Comparison of ENCODE assay signal across 8 cellular contexts in the genomic region with DNA sequence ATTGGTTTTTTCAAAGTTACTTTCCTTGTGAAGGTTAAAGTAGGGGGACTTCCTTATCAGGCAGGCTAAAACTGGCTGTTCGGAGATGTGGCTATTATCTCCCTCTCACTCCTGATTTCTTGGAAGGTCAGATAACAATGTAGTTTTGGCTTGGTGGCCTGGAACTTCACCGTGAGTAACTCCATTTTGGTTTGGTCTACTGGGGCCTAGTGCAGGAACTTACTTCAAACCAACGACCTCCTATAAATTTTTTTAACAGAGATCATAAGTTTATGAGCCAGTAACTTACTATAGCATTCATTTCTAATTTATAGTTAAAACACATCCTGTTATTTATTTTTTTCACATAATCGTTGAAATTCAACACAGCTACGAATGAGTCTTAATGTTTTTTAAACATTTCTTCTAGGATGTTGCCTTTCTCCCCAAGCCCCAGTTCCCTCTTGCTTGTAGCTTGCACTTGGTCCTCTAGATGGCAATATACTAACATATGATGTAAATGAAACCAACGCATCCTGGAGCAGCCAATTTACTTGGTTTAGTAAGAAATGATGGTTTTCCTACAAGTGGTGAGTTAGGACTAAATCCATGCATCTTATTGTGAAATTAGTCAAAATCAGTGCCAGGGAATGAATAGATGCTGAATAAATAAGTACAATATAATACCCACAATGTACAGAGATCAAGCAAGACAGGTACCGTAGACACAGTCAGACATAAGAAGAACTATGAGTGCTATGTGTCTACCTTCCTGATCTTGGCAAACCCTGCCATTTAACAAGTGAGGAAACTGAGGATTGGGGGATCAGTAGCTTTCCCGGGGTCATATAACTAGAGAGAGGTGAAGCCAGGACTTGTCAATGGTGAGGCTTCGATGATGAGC. TPM values are rescaled to one million over a fixed set of nuclear protein-coding genes. Genes with fewer than 3 reads are reported as not detected.
DNase-seq lines count a peak whose midpoint lies in the region; TF ChIP-seq lines count a peak whose summit lies in the region.
"Not testable (repeated sequence)": the region's sequence is repeated elsewhere in the genome, so short reads cannot be mapped to it uniquely, and the experiment has no call there.

No MANE protein-coding gene starts in this region.

- not testable (repeated sequence) for H3K27ac ChIP-seq in PC-9

- H3K4me2 ChIP-seq in PC-9 = not testable (repeated sequence)

- intact Hi-C loops in PC-9 (cut with micrococcal nuclease; ENCODE audit: unreplicated experiment) = not testable (repeated sequence)

- DNase-seq in AG04449 (ENCODE audit: low read depth, low spot score) (peak; percentile 61), GM12864 (ENCODE audit: low read depth) (peak; percentile 47), NAMALWA (ENCODE audit: low spot score) (peak; percentile 73), PC-9 (peak; percentile 29 to 54), dermis microvascular lymphatic vessel endothelial cell (ENCODE audit: low read depth in 2 of 2) (peak; percentile 58 to 82), islet precursor cell (peak; percentile 75), renal cortical epithelial cell (ENCODE audit: low read depth) (peak; percentile 77)
- peak; percentile 38 for DNase-seq in activated CD4-positive, alpha-beta memory T cell treated with anti-CD3 and anti-CD28 coated beads, Interleukin-2, amount 10 ng/mL, durations not matched to agents 7 days and 5 days

- H3K4me3 Mint-ChIP-seq in activated CD4-positive, alpha-beta memory T cell treated with anti-CD3 and anti-CD28 coated beads, Interleukin-2, amount 10 ng/mL, durations not matched to agents 7 days and 5 days = not testable (repeated sequence)

- not testable (repeated sequence) for H3K4me1 ChIP-seq in PC-9 (replicated peaks; ENCODE audit: insufficient read depth)

- not testable (repeated sequence) for BruUV-seq in PC-9 (replicated peaks; lab: Mats Ljungman, UMichigan)

- not testable (repeated sequence) for H3K27ac Mint-ChIP-seq in activated CD4-positive, alpha-beta memory T cell treated with anti-CD3 and anti-CD28 coated beads, Interleukin-2, amount 10 ng/mL, durations not matched to agents 7 days and 5 days

- not testable (repeated sequence) for H3K36me3 ChIP-seq in PC-9 (ENCODE audit: low read depth)

- H3K9me3 ChIP-seq in PC-9 (ENCODE audit: insufficient read depth, low read depth) = not testable (repeated sequence)

- H3K36me3 Mint-ChIP-seq in activated CD4-positive, alpha-beta memory T cell treated with anti-CD3 and anti-CD28 coated beads, Interleukin-2, amount 10 ng/mL, durations not matched to agents 7 days and 5 days (ENCODE audit: low read depth) = not testable (repeated sequence)

- not testable (repeated sequence) for H3K4me1 Mint-ChIP-seq in activated CD4-positive, alpha-beta memory T cell treated with anti-CD3 and anti-CD28 coated beads, Interleukin-2, amount 10 ng/mL, durations not matched to agents 7 days and 5 days

- not testable (repeated sequence) for H3K27me3 ChIP-seq in PC-9 (ENCODE audit: insufficient read depth, low read depth)

- H3K9me2 ChIP-seq in PC-9 (ENCODE audit: insufficient read depth) = not testable (repeated sequence)

- not testable (repeated sequence) for H3F3A ChIP-seq in PC-9 (ENCODE audit: insufficient read depth, low read depth)

- H4K20me1 ChIP-seq in PC-9 (ENCODE audit: insufficient read depth) = not testable (repeated sequence)

- POLR2A ChIA-PET in AG04449 (lab: Yijun Ruan, JAX); PC-9 (lab: Charles Lee; ENCODE audit: unreplicated experiment); activated CD4-positive, alpha-beta memory T cell treated with anti-CD3 and anti-CD28 coated beads, Interleukin-2, amount 10 ng/mL, durations not matched to agents 7 days and 5 days (lab: Charles Lee): not testable (repeated sequence)

- not testable (repeated sequence) for H3K9me3 Mint-ChIP-seq in activated CD4-positive, alpha-beta memory T cell treated with anti-CD3 and anti-CD28 coated beads, Interleukin-2, amount 10 ng/mL, durations not matched to agents 7 days and 5 days

- not testable (repeated sequence) for H3K4me3 ChIP-seq in AG04449 (ENCODE audit: low read depth, low read length); GM12864 (ENCODE audit: low read depth, low read length); PC-9

- CTCF ChIA-PET in AG04449 (lab: Yijun Ruan, JAX) = interaction anchor here (0.7 to 1.2 kb wide), 2 partner anchors 141 to 146 kb away, joined by 3 to 4 read pairs; no protein-coding TSS in a partner anchor
- CTCF ChIA-PET in PC-9 (lab: Charles Lee) = not testable (repeated sequence)
- CTCF ChIA-PET in activated CD4-positive, alpha-beta memory T cell treated with anti-CD3 and anti-CD28 coated beads, Interleukin-2, amount 10 ng/mL, durations not matched to agents 7 days and 5 days (lab: Charles Lee) = interaction anchor here (1.0 to 1.1 kb wide), 2 partner anchors 39 to 138 kb away, joined by 3 read pairs; no protein-coding TSS in a partner anchor

- peaks cover 16% of the 10 kb centered on the region for H3K27me3 Mint-ChIP-seq in activated CD4-positive, alpha-beta memory T cell treated with anti-CD3 and anti-CD28 coated beads, Interleukin-2, amount 10 ng/mL, durations not matched to agents 7 days and 5 days

- H3K79me2 ChIP-seq in PC-9 (ENCODE audit: low read depth) = not testable (repeated sequence)

- not testable (repeated sequence) for H2AFZ ChIP-seq in PC-9

- peak; percentile 46 for TF ChIP-seq CTCF in AG04449 (IDR thresholded peaks at IDR 0.05; ENCODE audit: insufficient read depth, low read length, missing control alignments)
- peak; percentile 48 for TF ChIP-seq CTCF in GM12864 (IDR thresholded peaks at IDR 0.05; ENCODE audit: low read depth, low read length, missing control alignments)
- TF ChIP-seq CTCF in PC-9 (conservative IDR thresholded peaks at IDR 0.05) = peak; percentile 81

RNA-seq across cellular contexts. Expression of a gene that starts 35.7 kb away (rescaled TPM):
- 56.4 and 79.1 TPM in 2 replicates for total RNA-seq in PC-9 (2021)
- total RNA-seq in activated CD4-positive, alpha-beta memory T cell treated with anti-CD3 and anti-CD28 coated beads, Interleukin-2, amount 10 ng/mL, durations not matched to agents 7 days and 5 days = 10 to 100 TPM; 25.5 to 27.4 TPM
- total RNA-seq in dermis microvascular lymphatic vessel endothelial cell = 37.0 and 43.9 TPM in 2 replicates
- 83.1 and 133 TPM in 2 replicates for total RNA-seq in renal cortical epithelial cell

RNA-seq across cellular contexts. Expression of a gene that starts 41.2 kb away (rescaled TPM):
- total RNA-seq in PC-9 (2021) = 37.2 and 50.0 TPM in 2 replicates
- total RNA-seq in activated CD4-positive, alpha-beta memory T cell treated with anti-CD3 and anti-CD28 coated beads, Interleukin-2, amount 10 ng/mL, durations not matched to agents 7 days and 5 days = 10 to 100 TPM; 36.0 to 36.6 TPM
- 32.4 and 35.4 TPM in 2 replicates for total RNA-seq in dermis microvascular lymphatic vessel endothelial cell
- total RNA-seq in renal cortical epithelial cell = 32.8 and 38.4 TPM in 2 replicates
